Comparison of ENCODE assay signal across 28 cellular contexts in genomic region chr2:215420471-215420935, GRCh38. TPM values are rescaled to one million over a fixed set of nuclear protein-coding genes. Genes with fewer than 3 reads are reported as not detected.
DNase-seq lines count a peak whose midpoint lies in the region; ATAC-seq, FAIRE-seq and TF ChIP-seq lines count a peak whose summit lies in the region.
"Had no signal": no experiment of that assay in that cellular context is flagged by ENCODE, and none has a peak within 500 bp of the region (broad histone marks: within the 10 kb centered on the region; RNA-seq: fewer than 3 reads in every experiment).

No MANE protein-coding gene starts in this region.

- no peaks in the 10 kb centered on the region for H3K36me3 Mint-ChIP-seq in activated CD4-positive, alpha-beta T cell treated with anti-CD3 and anti-CD28 coated beads for 36 hours (ENCODE audit: low read depth)
- H3K36me3 Mint-ChIP-seq: activated naive CD8-positive, alpha-beta T cell treated with anti-CD3 and anti-CD28 coated beads, Interleukin-2, amount 10 ng/mL, durations not matched to agents 7 days and 5 days had no signal

- FAIRE-seq in A549 (lab: Jason Lieb, UNC) (no peak), endothelial cell of umbilical vein (lab: Jason Lieb, UNC) (no peak)
- FAIRE-seq: A204.1, keratinocyte, RCC 7860 had no signal

- CTCF ChIA-PET in A549 (lab: Yijun Ruan, JAX), result no interaction called here
- CTCF ChIA-PET in endothelial cell of umbilical vein (lab: Charles Lee), result interaction anchor here (0.7 to 1.0 kb wide), 2 partner anchors 10 to 511 kb away, joined by 3 read pairs; no protein-coding TSS in a partner anchor
- CTCF ChIA-PET in activated CD4-positive, alpha-beta T cell treated with anti-CD3 and anti-CD28 coated beads for 36 hours (lab: Charles Lee), result no interaction called here

- BruUV-seq in endothelial cell of umbilical vein (replicated peaks; lab: Mats Ljungman, UMichigan), result no TSS peak

- H2AFZ ChIP-seq in endothelial cell of umbilical vein (ENCODE audit: low read depth, low read length), result no peak overlapping the region

- POLR2A ChIA-PET in A549 (lab: Yijun Ruan, JAX), result no interaction called here
- POLR2A ChIA-PET in endothelial cell of umbilical vein (lab: Charles Lee), result no interaction called here
- POLR2A ChIA-PET in activated CD4-positive, alpha-beta T cell treated with anti-CD3 and anti-CD28 coated beads for 36 hours (lab: Charles Lee), result no interaction called here

- H3K9me3 Mint-ChIP-seq in activated CD4-positive, alpha-beta T cell treated with anti-CD3 and anti-CD28 coated beads for 36 hours (ENCODE audit: low read depth), result no peaks in the 10 kb centered on the region
- H3K9me3 Mint-ChIP-seq: activated naive CD8-positive, alpha-beta T cell treated with anti-CD3 and anti-CD28 coated beads, Interleukin-2, amount 10 ng/mL, durations not matched to agents 7 days and 5 days; activated T-helper 2 cell treated with anti-CD3 and anti-CD28 coated beads, Interferon-gamma antibody, Interleukin-2, Interleukin-4, amounts not matched to agents 10 μg/mL and 5 μg/mL and 100 μg/mL, durations not matched to agents 14 hours and 24 hours and 36 hours; brain had no signal

- H3K36me3 ChIP-seq in adipocyte (ENCODE audit: control insufficient read depth, insufficient read depth, low read length, severe bottlenecking) (peaks cover 100% of the 10 kb centered on the region), endothelial cell of umbilical vein (ENCODE audit: control insufficient read depth in 2 of 2, extremely low read depth in 1 of 2, insufficient read depth in 2 of 2, low read length in 2 of 2) (peaks cover 37 to 83% of the 10 kb centered on the region in 2 experiments), lower lobe of right lung (peaks cover 64% of the 10 kb centered on the region)
- H3K36me3 ChIP-seq: neutrophil, spleen had no signal

- no peak for DNase-seq in A549 (ENCODE audit: low read depth in 1 of 2, low spot score in 1 of 2)
- no peak for DNase-seq in adipocyte (ENCODE audit: low read depth)
- peak; percentile 44 for DNase-seq in endothelial cell of umbilical vein (ENCODE audit: low read depth, low spot score)
- no peak for DNase-seq in lower lobe of right lung
- DNase-seq in substantia nigra (lab: John Stamatoyannopoulos, UW), result no peak
- no peak for DNase-seq in activated CD4-positive, alpha-beta T cell treated with anti-CD3 and anti-CD28 coated beads for 36 hours
- DNase-seq: activated CD4-positive, alpha-beta T cell treated with anti-CD3 and anti-CD28 coated beads, Interleukin-2, amount 50 U/mL, for 4 hours; activated CD8-positive, alpha-beta memory T cell treated with anti-CD3 and anti-CD28 coated beads, Interleukin-2, amount 50 U/mL, for 4 hours; activated naive CD8-positive, alpha-beta T cell treated with anti-CD3 and anti-CD28 coated beads, Interleukin-2, amount 10 ng/mL, durations not matched to agents 7 days and 5 days; EL; foreskin melanocyte; GOT3; mammary epithelial cell; NCI-H524; spleen; stimulated activated CD4-positive, alpha-beta T cell treated with anti-CD3 and anti-CD28 coated beads, Interleukin-4, amount 100 ng/mL, for 1 hour; stimulated activated naive CD4-positive, alpha-beta T cell treated with Interleukin-2 at 50 U/mL for 16 hours had no signal

- no peaks in the 10 kb centered on the region for H4K20me1 ChIP-seq in endothelial cell of umbilical vein (replicated peaks; ENCODE audit: control insufficient read depth, extremely low read depth, insufficient read depth, low read length)

- H3K9me3 ChIP-seq in A549 (no peaks in the 10 kb centered on the region), adipocyte (ENCODE audit: control insufficient read depth, low read length) (no peaks in the 10 kb centered on the region), endothelial cell of umbilical vein (replicated peaks; ENCODE audit: control insufficient read depth, insufficient read depth, low read length) (no peaks in the 10 kb centered on the region), lower lobe of right lung (no peaks in the 10 kb centered on the region)
- H3K9me3 ChIP-seq: neutrophil, spleen, tibial nerve had no signal

- no peaks in the 10 kb centered on the region for H3K9me1 ChIP-seq in endothelial cell of umbilical vein (replicated peaks; ENCODE audit: control insufficient read depth, extremely low read depth, insufficient read depth, low read length)

- no peak for TF ChIP-seq EP300 in A549 (IDR thresholded peaks at IDR 0.05)

- H3K9ac ChIP-seq in adipocyte (ENCODE audit: low read length) (peak overlapping the region; percentile 48), endothelial cell of umbilical vein (replicated peaks; ENCODE audit: extremely low read depth, insufficient read depth, low read length) (no peak overlapping the region)

- WGBS in A549 (ENCODE audit: missing lambda C conversion rate), result 84% methylated on average over 8 of the region's 8 CpGs

- TF ChIP-seq CTCF in A549 (IDR thresholded peaks at IDR 0.05) (no peak), endothelial cell of umbilical vein (IDR thresholded peaks at IDR 0.05; ENCODE audit: extremely low read depth in 1 of 2, insufficient read depth in 1 of 2, low read depth in 1 of 2, low read length in 2 of 2) (no peak), lower lobe of right lung (IDR thresholded peaks at IDR 0.05) (no peak)

- H3K27me3 Mint-ChIP-seq in activated CD4-positive, alpha-beta T cell treated with anti-CD3 and anti-CD28 coated beads for 36 hours, result peaks cover 39% of the 10 kb centered on the region
- H3K27me3 Mint-ChIP-seq: brain had no signal

- H3K27me3 ChIP-seq in adipocyte (replicated peaks; ENCODE audit: control insufficient read depth, insufficient read depth, low read length) (no peaks in the 10 kb centered on the region), endothelial cell of umbilical vein (ENCODE audit: control insufficient read depth in 2 of 2, insufficient read depth in 2 of 2, low read length in 2 of 2) (no peaks in the 10 kb centered on the region), lower lobe of right lung (ENCODE audit: low read depth) (no peaks in the 10 kb centered on the region)
- H3K27me3 ChIP-seq: tibial nerve had no signal

- peaks cover 25% of the 10 kb centered on the region for H3K79me2 ChIP-seq in endothelial cell of umbilical vein (ENCODE audit: control insufficient read depth, insufficient read depth, low read length)

- TF ChIP-seq POLR2A in A549 (IDR thresholded peaks at IDR 0.05; ENCODE audit: low read length), result no peak
- TF ChIP-seq POLR2A in endothelial cell of umbilical vein (IDR thresholded peaks at IDR 0.05; ENCODE audit: low read depth, low read length), result peak; percentile 16

- H3K4me2 ChIP-seq in A549, result 0 out of 3 replicates have a peak overlapping the region, but pooled peaks have one; percentile 52
- H3K4me2 ChIP-seq in endothelial cell of umbilical vein (ENCODE audit: insufficient read depth, low read length), result no peak overlapping the region

- no peak for TF ChIP-seq RAD21 in A549 (conservative IDR thresholded peaks at IDR 0.05 in 1 of 2, IDR thresholded peaks at IDR 0.05 in 1 of 2)

- H3K4me1 ChIP-seq in A549 (peaks cover 52% of the 10 kb centered on the region), adipocyte (ENCODE audit: control insufficient read depth, insufficient read depth, low read length) (peaks cover 61% of the 10 kb centered on the region), endothelial cell of umbilical vein (ENCODE audit: control insufficient read depth, extremely low read depth, insufficient read depth, low read length) (peaks cover 67% of the 10 kb centered on the region), lower lobe of right lung (peaks cover 16% of the 10 kb centered on the region)
- H3K4me1 ChIP-seq: spleen, tibial nerve had no signal

- ATAC-seq in A549 (no peak), lower lobe of right lung (peak; percentile 39 to 54), GM18870 (IDR thresholded peaks at IDR 0.05; ENCODE audit: unreplicated experiment) (no peak), HG03280 (IDR thresholded peaks at IDR 0.05; ENCODE audit: unreplicated experiment) (no peak)
- no peak for ATAC-seq in activated CD4-positive, alpha-beta T cell treated with anti-CD3 and anti-CD28 coated beads for 36 hours

- dilution Hi-C loops in endothelial cell of umbilical vein (cut with MboI; ENCODE audit: extremely low pct_ligation_motif_present, low sequenced_read_pairs), result no loop called here

- no peaks in the 10 kb centered on the region for H3K4me1 Mint-ChIP-seq in activated CD4-positive, alpha-beta T cell treated with anti-CD3 and anti-CD28 coated beads for 36 hours
- H3K4me1 Mint-ChIP-seq: brain had no signal

- intact Hi-C loops in endothelial cell of umbilical vein (cut with micrococcal nuclease), result no loop called here
- intact Hi-C loops in lower lobe of right lung (cut with DNase I), result no loop called here
- intact Hi-C loops in activated CD4-positive, alpha-beta T cell treated with anti-CD3 and anti-CD28 coated beads for 36 hours (cut with DNase I, micrococcal nuclease), result no loop called here

- H3K4me3 Mint-ChIP-seq in activated CD4-positive, alpha-beta T cell treated with anti-CD3 and anti-CD28 coated beads for 36 hours, result no peak overlapping the region
- H3K4me3 Mint-ChIP-seq: activated naive CD8-positive, alpha-beta T cell treated with anti-CD3 and anti-CD28 coated beads, Interleukin-2, amount 10 ng/mL, durations not matched to agents 7 days and 5 days; brain had no signal

- peak overlapping the region in 1 of 2 experiments; percentile 73; a peak in 3 of 6 replicates for H3K27ac ChIP-seq in A549
- peak overlapping the region; percentile 23 for H3K27ac ChIP-seq in endothelial cell of umbilical vein (ENCODE audit: insufficient read depth, low read depth, low read length)
- H3K27ac ChIP-seq in lower lobe of right lung, result no peak overlapping the region
- H3K27ac ChIP-seq in substantia nigra (ENCODE audit: low read depth, low read length, poor library complexity, severe bottlenecking), result no peak overlapping the region
- H3K27ac ChIP-seq: HL-60, neutrophil, spleen, tibial nerve, VCaP had no signal

- H3K4me3 ChIP-seq in A549, result no peak overlapping the region
- H3K4me3 ChIP-seq in adipocyte (ENCODE audit: low read length), result no peak overlapping the region
- H3K4me3 ChIP-seq in endothelial cell of umbilical vein (replicated peaks in 1 of 3; ENCODE audit: insufficient read depth in 1 of 3, low read depth in 1 of 3, low read length in 3 of 3), result no peak overlapping the region
- H3K4me3 ChIP-seq in lower lobe of right lung, result no peak overlapping the region
- H3K4me3 ChIP-seq: spleen, tibial nerve had no signal

- no peak overlapping the region for H3K27ac Mint-ChIP-seq in activated CD4-positive, alpha-beta T cell treated with anti-CD3 and anti-CD28 coated beads for 36 hours
- H3K27ac Mint-ChIP-seq: activated naive CD8-positive, alpha-beta T cell treated with anti-CD3 and anti-CD28 coated beads, Interleukin-2, amount 10 ng/mL, durations not matched to agents 7 days and 5 days; activated T-helper 2 cell treated with anti-CD3 and anti-CD28 coated beads, Interferon-gamma antibody, Interleukin-2, Interleukin-4, amounts not matched to agents 10 μg/mL and 5 μg/mL and 100 μg/mL, durations not matched to agents 14 hours and 24 hours and 36 hours; brain had no signal

RNA-seq across cellular contexts. Expression of gene FN1, which starts 15.4 kb away (rescaled TPM):
- polyA plus RNA-seq in A549 (2011; rRNA removed) (500 and 982 TPM in 2 replicates), A549 (2017; fragmentation: RNase III; extraction: RNeasy Plus Mini Kit Qiagen cat#74134 plus additional on column Dnase treatment) (157 to 223 TPM (median 203 TPM) in 3 replicates), endothelial cell of umbilical vein (3,104 and 3,740 TPM in 2 replicates)
- 90.1 and 100 TPM in 2 replicates for polyA plus RNA-seq in A549 (2012; cell fraction: cytosol; rRNA removed)
- 388 and 415 TPM in 2 replicates for polyA plus RNA-seq in A549 (2012; cell fraction: nucleus; rRNA removed)
- 1,062 and 1,397 TPM in 2 replicates for polyA minus RNA-seq in A549 (2011; rRNA and poly(A)+ RNA removed)
- total RNA-seq in endothelial cell of umbilical vein (3,221 and 3,760 TPM in 2 replicates), lower lobe of right lung (1,248 TPM)
- polyA plus RNA-seq in endothelial cell of umbilical vein (2011; cell fraction: cytosol; rRNA removed), result 4,183 and 4,734 TPM in 2 replicates
- 6,337 and 9,411 TPM in 2 replicates for polyA plus RNA-seq in endothelial cell of umbilical vein (2011; cell fraction: nucleus; rRNA removed)
- polyA plus RNA-seq in endothelial cell of umbilical vein (2012), result 2,544 and 4,436 TPM in 2 replicates
- polyA minus RNA-seq in endothelial cell of umbilical vein, result 7,217 and 10,015 TPM in 2 replicates
- not detected for polyA minus RNA-seq in endothelial cell of umbilical vein (2011; cell fraction: cytosol; rRNA and poly(A)+ RNA removed)
- polyA minus RNA-seq in endothelial cell of umbilical vein (2011; cell fraction: nucleus; rRNA and poly(A)+ RNA removed), result 4,515 and 6,029 TPM in 2 replicates
- under 1 TPM; 0.59 to 0.70 TPM for total RNA-seq in activated CD4-positive, alpha-beta T cell treated with anti-CD3 and anti-CD28 coated beads for 36 hours

Comparison
In these comparisons a context has a peak if more than half of its experiments do, and no peak if none do; other contexts are left out.
1. ATAC-seq: peak in lower lobe of right lung (2 of 2); none in A549 (0 of 2), GM18870 (single experiment), activated CD4-positive, alpha-beta T cell treated with anti-CD3 and anti-CD28 coated beads for 36 hours (single experiment) and HG03280 (single experiment).
2. RNA of gene FN1, which starts 15.4 kb away (total RNA-seq): 3,221 to 3,760 TPM in endothelial cell of umbilical vein and 1,248 TPM in lower lobe of right lung (single experiment); 0.59 to 0.70 TPM in activated CD4-positive, alpha-beta T cell treated with anti-CD3 and anti-CD28 coated beads for 36 hours; every median in the first group is over 100 times any median in the second.